ENCODE assay signal across 12 cellular contexts in the genomic region with DNA sequence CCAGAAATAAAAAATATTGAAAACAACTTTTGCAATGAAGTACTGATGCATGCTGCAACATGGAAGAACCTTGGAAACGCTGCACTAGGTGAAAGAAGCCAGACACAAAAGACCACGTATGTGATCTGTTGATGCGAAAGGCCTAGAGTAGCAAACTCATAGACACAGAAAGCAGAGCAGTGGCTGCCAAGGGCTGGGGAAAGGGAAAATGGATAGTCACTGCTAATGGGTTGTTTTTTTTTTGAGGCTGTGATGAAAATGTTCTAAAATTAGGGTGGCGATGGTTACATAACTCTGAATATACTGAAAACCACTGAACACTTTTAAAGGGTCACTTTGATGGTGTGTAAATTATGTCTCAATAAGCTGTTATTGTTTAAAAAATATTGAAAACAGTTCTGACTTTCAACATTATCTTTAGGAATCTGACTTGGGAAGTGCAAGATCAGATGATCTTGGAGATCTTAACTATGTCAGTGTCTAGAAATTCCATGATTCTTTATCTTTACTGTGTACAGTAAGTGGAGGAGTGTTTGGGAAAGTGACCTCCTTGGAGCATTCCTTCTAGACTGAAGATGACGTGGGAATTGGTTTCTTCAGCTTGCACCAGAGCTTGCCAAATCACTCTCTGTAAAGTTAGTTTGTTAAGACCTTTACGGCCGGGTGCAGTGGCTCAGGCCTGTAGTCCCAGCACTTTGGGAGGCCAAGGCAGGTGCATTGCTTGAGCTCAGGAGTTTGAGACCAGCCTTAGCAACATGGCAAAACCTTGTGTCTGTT. TPM values are rescaled to one million over a fixed set of nuclear protein-coding genes. Genes with fewer than 3 reads are reported as not detected.
DNase-seq lines count a peak whose midpoint lies in the region; ATAC-seq lines count a peak whose summit lies in the region.
"Had no signal": no experiment of that assay in that cellular context is flagged by ENCODE, and none has a peak within 500 bp of the region (broad histone marks: within the 10 kb centered on the region; RNA-seq: fewer than 3 reads in every experiment).

No MANE protein-coding gene starts in this region.

- H3K4me1 ChIP-seq in GM23248 (ENCODE audit: insufficient read depth) (peaks cover 25% of the 10 kb centered on the region), adipocyte (ENCODE audit: control insufficient read depth, insufficient read depth, low read length) (peaks cover 48% of the 10 kb centered on the region)
- peaks cover 7 to 88% of the 10 kb centered on the region in 2 donors for H3K4me1 ChIP-seq in naive thymus-derived CD4-positive, alpha-beta T cell (ENCODE audit: control insufficient read depth in 2 of 2, insufficient read depth in 2 of 2, low read length in 2 of 2)

- H3K9ac ChIP-seq in GM23248, result peak overlapping the region; percentile 72
- H3K9ac ChIP-seq in adipocyte (ENCODE audit: low read length), result peak overlapping the region; percentile 48

- intact Hi-C loops in naive thymus-derived CD4-positive, alpha-beta T cell (cut with micrococcal nuclease), result loop anchor here in 1 of 2 donors (1.0 kb wide), 1 partner anchor 8 kb away; no protein-coding TSS in a partner anchor

- H3K27me3 Mint-ChIP-seq in naive thymus-derived CD4-positive, alpha-beta T cell, result no peaks in the 10 kb centered on the region

- H3K4me3 ChIP-seq in GM23248 (0 out of 2 replicates have a peak overlapping the region, but pooled peaks have one; percentile 4), adipocyte (ENCODE audit: low read length) (peak overlapping the region; percentile 11)
- no peak overlapping the region for H3K4me3 ChIP-seq in naive thymus-derived CD4-positive, alpha-beta T cell (ENCODE audit: low read length)
- H3K4me3 ChIP-seq: ovary had no signal

- H3K79me2 ChIP-seq in GM23248 (ENCODE audit: insufficient read depth), result peaks cover 92% of the 10 kb centered on the region

- CTCF ChIA-PET in naive thymus-derived CD4-positive, alpha-beta T cell (lab: Charles Lee), result interaction anchor here (0.8 to 1.2 kb wide), 3 partner anchors 9 to 193 kb away, joined by 3 read pairs; no protein-coding TSS in a partner anchor

- peak overlapping the region in 3 of 9 donors; percentile 16 to 89 (median 72) for H3K27ac Mint-ChIP-seq in naive thymus-derived CD4-positive, alpha-beta T cell

- POLR2A ChIA-PET in naive thymus-derived CD4-positive, alpha-beta T cell (lab: Charles Lee), result interaction anchor here (0.6 to 8.7 kb wide), 4 partner anchors 8 to 150 kb away, joined by 3 to 95 read pairs (median 34); a partner anchor contains a TSS

- no peaks in the 10 kb centered on the region for H3K36me3 ChIP-seq in GM23248 (ENCODE audit: low read depth)
- peaks cover 2% of the 10 kb centered on the region for H3K36me3 ChIP-seq in adipocyte (ENCODE audit: control insufficient read depth, insufficient read depth, low read length, severe bottlenecking)
- peaks cover 0 to under 1% (median 0%) of the 10 kb centered on the region in 3 experiments for H3K36me3 ChIP-seq in naive thymus-derived CD4-positive, alpha-beta T cell (ENCODE audit: control insufficient read depth in 2 of 3, insufficient read depth in 3 of 3, low read length in 3 of 3)
- H3K36me3 ChIP-seq: ovary had no signal

- H3K27ac ChIP-seq in GM23248, result peak overlapping the region; percentile 97
- H3K27ac ChIP-seq in naive thymus-derived CD4-positive, alpha-beta T cell (ENCODE audit: low read depth, low read length), result no peak overlapping the region

- H3K9me2 ChIP-seq in GM23248 (ENCODE audit: insufficient read depth), result no peaks in the 10 kb centered on the region

- ATAC-seq in GM21526 (IDR thresholded peaks at IDR 0.05; ENCODE audit: low FRiP score, unreplicated experiment) (no peak), HG03097 (IDR thresholded peaks at IDR 0.05; ENCODE audit: low FRiP score, unreplicated experiment) (no peak)
- ATAC-seq in naive thymus-derived CD4-positive, alpha-beta T cell, result no peak

- no peaks in the 10 kb centered on the region for H3K9me3 Mint-ChIP-seq in naive thymus-derived CD4-positive, alpha-beta T cell

- H4K20me1 ChIP-seq in GM23248 (ENCODE audit: insufficient read depth), result no peaks in the 10 kb centered on the region

- H3K9me3 ChIP-seq in GM23248 (ENCODE audit: low read depth), result no peaks in the 10 kb centered on the region
- no peaks in the 10 kb centered on the region for H3K9me3 ChIP-seq in adipocyte (ENCODE audit: control insufficient read depth, low read length)
- H3K9me3 ChIP-seq in naive thymus-derived CD4-positive, alpha-beta T cell (ENCODE audit: control insufficient read depth in 2 of 3, low read length in 3 of 3), result no peaks in the 10 kb centered on the region
- H3K9me3 ChIP-seq: ovary had no signal

- H3K27me3 ChIP-seq in GM23248 (replicated peaks; ENCODE audit: insufficient read depth), result no peaks in the 10 kb centered on the region
- H3K27me3 ChIP-seq in adipocyte (replicated peaks; ENCODE audit: control insufficient read depth, insufficient read depth, low read length), result no peaks in the 10 kb centered on the region
- H3K27me3 ChIP-seq in naive thymus-derived CD4-positive, alpha-beta T cell (ENCODE audit: control insufficient read depth in 2 of 2, insufficient read depth in 2 of 2, low read length in 2 of 2), result no peaks in the 10 kb centered on the region
- H3K27me3 ChIP-seq: ovary had no signal

- peak overlapping the region; percentile 65 for H3K4me2 ChIP-seq in GM23248 (ENCODE audit: unreplicated experiment)

- 28 to 29% methylated on average over 7 of the region's 7 CpGs for WGBS in GM23248 (ENCODE audit: low coverage in 1 of 2, low lambda C conversion rate in 2 of 2, missing lambda C conversion rate in 2 of 2), 2 experiments

- peak overlapping the region in 5 of 10 donors; percentile 30 to 78 (median 63) for H3K4me3 Mint-ChIP-seq in naive thymus-derived CD4-positive, alpha-beta T cell

- peaks cover under 1 to 59% (median 28%) of the 10 kb centered on the region in 7 donors for H3K4me1 Mint-ChIP-seq in naive thymus-derived CD4-positive, alpha-beta T cell

- DNase-seq in GM23248 (peak; percentile 97), adipocyte (ENCODE audit: low read depth) (no peak), iris pigment epithelial cell (ENCODE audit: low read depth) (peak; percentile 97), stromal cell of bone marrow (ENCODE audit: low read depth) (peak; percentile 89), activated gamma-delta T cell (lab: John Stamatoyannopoulos, UW) (no peak)
- DNase-seq in naive thymus-derived CD4-positive, alpha-beta T cell, result no peak
- DNase-seq: activated CD4-positive, alpha-beta T cell treated with anti-CD3 and anti-CD28 coated beads for 1 hour; effector CD4-positive, alpha-beta T cell; NCI-H1930 had no signal

- H3F3A ChIP-seq in GM23248 (ENCODE audit: insufficient read depth), result peaks cover 35% of the 10 kb centered on the region

- peaks cover 0 to 16% (median 8%) of the 10 kb centered on the region in 5 donors for H3K36me3 Mint-ChIP-seq in naive thymus-derived CD4-positive, alpha-beta T cell

- H2AFZ ChIP-seq in GM23248, result no peak overlapping the region

- in situ Hi-C loops in GM23248 (cut with MboI), result no loop called here

RNA-seq across cellular contexts. Expression of a gene that starts 12.4 kb away (rescaled TPM):
- 6.4 and 7.1 TPM in 2 replicates for total RNA-seq in GM23248 (2014; rRNA removed; shearing (Covaris generic))
- polyA plus RNA-seq in GM23248 (2016; fragmentation: Nextera tagmentation; extraction: Ambion mirVana), result 7.4 and 7.5 TPM in 2 replicates
- 100 to 1,000 TPM in 4 of 5 experiments, 10 to 100 TPM in 1; 57.0 to 123 (median 115) TPM for total RNA-seq in naive thymus-derived CD4-positive, alpha-beta T cell
- 10 to 100 TPM; 17.4 to 29.8 TPM for polyA plus RNA-seq in naive thymus-derived CD4-positive, alpha-beta T cell

Comparison
In these comparisons a context has a peak if more than half of its experiments do, and no peak if none do; other contexts are left out.
1. DNase-seq: peak in GM23248 (single experiment), iris pigment epithelial cell (single experiment) and stromal cell of bone marrow (single experiment); none in adipocyte (single experiment), naive thymus-derived CD4-positive, alpha-beta T cell (0 of 9) and activated gamma-delta T cell (single experiment).